In genomic region chr6:26330835-26331808, GRCh38 we compare ENCODE assay signal across 8 cellular contexts. TPM values are rescaled to one million over a fixed set of nuclear protein-coding genes. Genes with fewer than 3 reads are reported as not detected.
A peak's percentile ranks its signal among the peaks of the same experiment; 100 is the strongest.
DNase-seq lines count a peak whose midpoint lies in the region; ATAC-seq and TF ChIP-seq lines count a peak whose summit lies in the region.

No MANE protein-coding gene starts in this region.

- TF ChIP-seq EP300 in upper lobe of left lung (IDR thresholded peaks at IDR 0.05): no peak

- peak overlapping the region; percentile 97 for H3K4me2 ChIP-seq in mesendoderm (ENCODE audit: low read length)

- TF ChIP-seq POLR2A in upper lobe of left lung (IDR thresholded peaks at IDR 0.05): no peak

- no peak for ATAC-seq in upper lobe of left lung (ENCODE audit: low FRiP score in 2 of 2)
- ATAC-seq in HG03520 (IDR thresholded peaks at IDR 0.05; ENCODE audit: unreplicated experiment): no peak

- H3K27me3 ChIP-seq in mesendoderm (ENCODE audit: insufficient read depth, low read length, poor library complexity): peaks cover 3% of the 10 kb centered on the region
- H3K27me3 ChIP-seq in upper lobe of left lung: peaks cover 0 to 56% (median 20%) of the 10 kb centered on the region in 4 donors

- H4K8ac ChIP-seq in mesendoderm (ENCODE audit: low read depth, low read length): no peak overlapping the region

- peaks cover under 1% of the 10 kb centered on the region for H3K4me1 ChIP-seq in mesendoderm (ENCODE audit: control insufficient read depth, low read depth, low read length)
- H3K4me1 ChIP-seq in upper lobe of left lung: peaks cover 0 to 17% (median 4%) of the 10 kb centered on the region in 4 donors

- H2BK120ac ChIP-seq in mesendoderm (ENCODE audit: low read depth, low read length): no peak overlapping the region

- H3K4ac ChIP-seq in mesendoderm (ENCODE audit: low read depth, low read length): no peak overlapping the region

- no peaks in the 10 kb centered on the region for H3K79me1 ChIP-seq in mesendoderm (ENCODE audit: low read length)

- H2BK15ac ChIP-seq in mesendoderm (replicated peaks; ENCODE audit: low read depth): no peak overlapping the region

- no peaks in the 10 kb centered on the region for H3K9me3 ChIP-seq in upper lobe of left lung

- H3K36me3 ChIP-seq in mesendoderm (ENCODE audit: control insufficient read depth, insufficient read depth, low read length) (no peaks in the 10 kb centered on the region), upper lobe of left lung (no peaks in the 10 kb centered on the region)

- H3K18ac ChIP-seq in mesendoderm (ENCODE audit: low read length): no peak overlapping the region

- H3K56ac ChIP-seq in mesendoderm (ENCODE audit: low read length): peak overlapping the region; percentile 66

- peak overlapping the region; percentile 71 for H3K4me3 ChIP-seq in mesendoderm (ENCODE audit: low read length)
- no peak overlapping the region for H3K4me3 ChIP-seq in upper lobe of left lung

- no peaks in the 10 kb centered on the region for H3K79me2 ChIP-seq in mesendoderm (ENCODE audit: control insufficient read depth, insufficient read depth, low read length)

- WGBS in mesendoderm (ENCODE audit: extremely low coverage, insufficient coverage, low lambda C conversion rate): no CpG with 5 or more reads among the region's 28 CpGs
- 11 to 13% methylated on average over 28 of the region's 28 CpGs for WGBS in upper lobe of left lung, 2 donors

- H3K27ac ChIP-seq in mesendoderm (ENCODE audit: low read depth, low read length) (no peak overlapping the region), upper lobe of left lung (no peak overlapping the region)

- TF ChIP-seq CTCF in upper lobe of left lung (IDR thresholded peaks at IDR 0.05): no peak

- no peak overlapping the region for H2AK5ac ChIP-seq in mesendoderm (ENCODE audit: low read length)

- H3K9ac ChIP-seq in mesendoderm (ENCODE audit: low read length): peak overlapping the region; percentile 60

- H3K23ac ChIP-seq in mesendoderm (ENCODE audit: low read length): no peak overlapping the region

- H2BK5ac ChIP-seq in mesendoderm (ENCODE audit: low read length): no peak overlapping the region

- peak; percentile 46 for DNase-seq in COLO668 (lab: John Stamatoyannopoulos, UW; ENCODE audit: unreplicated experiment)
- DNase-seq in HT-29 (ENCODE audit: low spot score): peak; percentile 85
- DNase-seq in RPMI8226: peak; percentile 89
- peak; percentile 70 for DNase-seq in amniotic epithelial cell (ENCODE audit: low read depth)
- DNase-seq in mesendoderm: peak; percentile 84
- no peak for DNase-seq in upper lobe of left lung
- no peak for DNase-seq in NCI-H2196 (lab: John Stamatoyannopoulos, UW; ENCODE audit: unreplicated experiment)

- no peak overlapping the region for H4K5ac ChIP-seq in mesendoderm (ENCODE audit: low read length)

RNA-seq across cellular contexts. Expression of gene BTN3A2, which starts 33.9 kb away (rescaled TPM):
- total RNA-seq in HT-29 (2014; rRNA removed; shearing (Covaris generic)): 5.5 and 9.4 TPM in 2 replicates
- 0.49 TPM for polyA plus RNA-seq in mesendoderm (2013, experiment 1 of 2)
- polyA plus RNA-seq in mesendoderm (2013, experiment 2 of 2): 0.52 TPM
- 10 to 100 TPM; 30.1 to 71.2 (median 54.2) TPM for total RNA-seq in upper lobe of left lung

RNA-seq across cellular contexts. Expression of gene BTN2A2, which starts 51.8 kb away (rescaled TPM):
- 3.5 and 5.3 TPM in 2 replicates for total RNA-seq in HT-29 (2014; rRNA removed; shearing (Covaris generic))
- 7.0 TPM for polyA plus RNA-seq in mesendoderm (2013, experiment 1 of 2)
- polyA plus RNA-seq in mesendoderm (2013, experiment 2 of 2): 6.1 TPM
- total RNA-seq in upper lobe of left lung: 10 to 100 TPM; 12.2 to 59.7 (median 26.3) TPM

Comparison
In these comparisons a context has a peak if more than half of its experiments do, and no peak if none do; other contexts are left out.
1. DNase-seq: peak in COLO668 (single experiment), HT-29 (single experiment), RPMI8226 (single experiment), amniotic epithelial cell (single experiment) and mesendoderm (single experiment); none in upper lobe of left lung (0 of 2) and NCI-H2196 (single experiment).